In the genomic region with DNA sequence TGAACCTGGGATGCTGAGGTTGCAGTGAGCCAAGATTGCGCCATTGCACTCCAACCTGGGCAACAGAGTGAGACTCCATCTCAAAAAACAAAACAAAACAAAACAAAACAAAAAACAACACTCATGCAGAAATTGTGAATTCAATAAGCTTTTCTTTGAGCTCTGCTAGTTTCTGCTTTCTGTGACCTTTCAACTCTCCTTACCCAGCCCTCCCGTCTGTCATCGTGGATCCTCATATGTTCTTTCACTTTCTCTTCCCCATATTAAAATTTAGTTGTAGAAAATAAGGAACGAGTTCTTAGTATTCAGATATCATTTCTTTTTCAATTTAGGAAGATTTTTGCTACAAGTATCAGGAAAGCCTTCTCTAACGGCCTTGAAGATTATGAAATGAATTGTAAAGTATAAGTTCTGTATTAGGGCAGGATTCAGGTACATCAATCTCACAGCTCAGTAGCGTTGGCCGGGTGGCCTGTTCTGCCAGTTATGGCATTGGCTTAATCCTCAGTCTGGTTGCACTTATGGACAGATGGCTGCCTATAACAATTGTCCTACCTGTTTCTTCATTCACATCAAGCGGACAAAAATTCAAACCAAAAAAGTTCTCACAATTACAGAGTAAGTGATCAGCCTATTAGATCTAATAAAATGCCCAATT, we compare ENCODE assay signal across 14 cellular contexts.
"Had no signal": no experiment of that assay in that cellular context is flagged by ENCODE, and none has a peak within 500 bp of the region (broad histone marks: within the 10 kb centered on the region; RNA-seq: fewer than 3 reads in every experiment).

No MANE protein-coding gene starts in this region.

- H3K36me3 Mint-ChIP-seq: activated naive CD4-positive, alpha-beta T cell treated with anti-CD3 and anti-CD28 coated beads, Interleukin-2, amount 10 ng/mL, durations not matched to agents 7 days and 5 days; natural killer cell treated with Interleukin-12 subunit alpha and Interleukin-12 subunit beta and Interleukin-15 and Interleukin-18, amount 100 ng/mL, for 72 hours had no signal

- DNase-seq: activated CD4-positive, alpha-beta T cell treated with anti-CD3 and anti-CD28 coated beads, Interleukin-2, amount 50 U/mL, for 4 hours; activated CD4-positive, CD25-positive, alpha-beta regulatory T cell treated with anti-CD3 and anti-CD28 coated beads, Interleukin-2, amount 50 U/mL, for 72 hours; activated naive CD4-positive, alpha-beta T cell treated with anti-CD3 and anti-CD28 coated beads, Interleukin-2, amount 10 ng/mL, durations not matched to agents 7 days and 5 days; activated T-cell treated with anti-CD3 and anti-CD28 coated beads, Interleukin-2, amount 50 U/mL, for 1 hour; effector memory CD4-positive, alpha-beta T cell; foreskin keratinocyte; glutamatergic neuron; hypothalamus; kidney; stimulated activated CD4-positive, alpha-beta T cell treated with anti-CD3 and anti-CD28 coated beads, Interleukin-4, amount 100 ng/mL, for 24 hours; stimulated activated naive CD4-positive, alpha-beta T cell had no signal

- H3K27me3 Mint-ChIP-seq: activated naive CD4-positive, alpha-beta T cell treated with anti-CD3 and anti-CD28 coated beads, Interleukin-2, amount 10 ng/mL, durations not matched to agents 7 days and 5 days; dendritic cell treated with granulocyte-macrophage colony-stimulating factor and Interleukin-4, amounts not matched to agents 40 ng/mL and 50 ng/mL, for 4 days; natural killer cell treated with Interleukin-12 subunit alpha and Interleukin-12 subunit beta and Interleukin-15 and Interleukin-18, amount 100 ng/mL, for 72 hours had no signal

- H3K9me3 Mint-ChIP-seq: activated naive CD4-positive, alpha-beta T cell treated with anti-CD3 and anti-CD28 coated beads, Interleukin-2, amount 10 ng/mL, durations not matched to agents 7 days and 5 days; activated T-helper 2 cell treated with anti-CD3 and anti-CD28 coated beads, Interferon-gamma antibody, Interleukin-2, Interleukin-4, amounts not matched to agents 10 μg/mL and 5 μg/mL and 100 μg/mL, durations not matched to agents 14 hours and 24 hours and 36 hours had no signal

- H3K4me3 Mint-ChIP-seq: activated naive CD4-positive, alpha-beta T cell treated with anti-CD3 and anti-CD28 coated beads, Interleukin-2, amount 10 ng/mL, durations not matched to agents 7 days and 5 days; dendritic cell treated with granulocyte-macrophage colony-stimulating factor and Interleukin-4, amounts not matched to agents 40 ng/mL and 50 ng/mL, for 4 days; natural killer cell treated with Interleukin-12 subunit alpha and Interleukin-12 subunit beta and Interleukin-15 and Interleukin-18, amount 100 ng/mL, for 72 hours had no signal

- H3K27ac Mint-ChIP-seq: activated naive CD4-positive, alpha-beta T cell treated with anti-CD3 and anti-CD28 coated beads, Interleukin-2, amount 10 ng/mL, durations not matched to agents 7 days and 5 days; activated T-helper 2 cell treated with anti-CD3 and anti-CD28 coated beads, Interferon-gamma antibody, Interleukin-2, Interleukin-4, amounts not matched to agents 10 μg/mL and 5 μg/mL and 100 μg/mL, durations not matched to agents 14 hours and 24 hours and 36 hours; dendritic cell treated with granulocyte-macrophage colony-stimulating factor and Interleukin-4, amounts not matched to agents 40 ng/mL and 50 ng/mL, for 4 days; natural killer cell treated with Interleukin-12 subunit alpha and Interleukin-12 subunit beta and Interleukin-15 and Interleukin-18, amount 100 ng/mL, for 72 hours had no signal

- ATAC-seq: foreskin keratinocyte; natural killer cell treated with Interleukin-12 subunit alpha and Interleukin-12 subunit beta and Interleukin-15 and Interleukin-18, amount 100 ng/mL, for 72 hours had no signal

- H3K4me1 Mint-ChIP-seq: activated naive CD4-positive, alpha-beta T cell treated with anti-CD3 and anti-CD28 coated beads, Interleukin-2, amount 10 ng/mL, durations not matched to agents 7 days and 5 days had no signal
